Comparison of ENCODE assay signal across 1 cellular context in the genomic region with DNA sequence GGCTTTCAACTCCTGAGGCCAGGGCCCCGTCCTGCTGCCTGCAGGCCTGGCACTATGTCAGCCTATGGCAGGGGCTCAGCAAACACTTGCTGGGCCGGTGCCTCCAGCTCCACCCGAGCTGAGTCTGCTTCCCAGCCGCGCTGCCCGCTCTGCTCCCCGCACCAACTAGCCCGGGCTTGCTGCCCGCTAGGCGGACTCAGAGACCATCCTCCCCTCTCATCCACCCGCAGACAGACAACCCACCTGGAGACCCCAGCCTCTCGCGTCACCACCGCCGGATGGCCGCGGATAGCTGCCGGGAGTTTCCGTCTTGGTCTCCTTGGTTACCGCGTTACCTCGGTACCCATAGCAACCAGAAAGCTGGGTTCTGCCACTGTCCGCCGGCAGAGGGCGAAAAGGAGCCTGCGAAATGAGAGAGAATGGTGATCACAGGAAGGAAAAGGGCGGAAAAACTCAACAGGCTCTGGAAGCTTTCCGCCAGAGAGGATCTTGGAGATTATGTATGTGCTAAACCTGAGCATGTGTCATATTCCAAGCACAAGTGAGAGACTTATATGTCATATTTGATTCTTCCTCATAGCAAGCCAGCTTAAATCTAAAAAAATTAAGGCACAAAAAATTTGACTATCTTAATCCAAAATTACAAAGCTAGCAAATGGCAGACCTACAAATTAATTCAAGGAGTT.
TF ChIP-seq lines count a peak whose summit lies in the region.

A gene with protein sequence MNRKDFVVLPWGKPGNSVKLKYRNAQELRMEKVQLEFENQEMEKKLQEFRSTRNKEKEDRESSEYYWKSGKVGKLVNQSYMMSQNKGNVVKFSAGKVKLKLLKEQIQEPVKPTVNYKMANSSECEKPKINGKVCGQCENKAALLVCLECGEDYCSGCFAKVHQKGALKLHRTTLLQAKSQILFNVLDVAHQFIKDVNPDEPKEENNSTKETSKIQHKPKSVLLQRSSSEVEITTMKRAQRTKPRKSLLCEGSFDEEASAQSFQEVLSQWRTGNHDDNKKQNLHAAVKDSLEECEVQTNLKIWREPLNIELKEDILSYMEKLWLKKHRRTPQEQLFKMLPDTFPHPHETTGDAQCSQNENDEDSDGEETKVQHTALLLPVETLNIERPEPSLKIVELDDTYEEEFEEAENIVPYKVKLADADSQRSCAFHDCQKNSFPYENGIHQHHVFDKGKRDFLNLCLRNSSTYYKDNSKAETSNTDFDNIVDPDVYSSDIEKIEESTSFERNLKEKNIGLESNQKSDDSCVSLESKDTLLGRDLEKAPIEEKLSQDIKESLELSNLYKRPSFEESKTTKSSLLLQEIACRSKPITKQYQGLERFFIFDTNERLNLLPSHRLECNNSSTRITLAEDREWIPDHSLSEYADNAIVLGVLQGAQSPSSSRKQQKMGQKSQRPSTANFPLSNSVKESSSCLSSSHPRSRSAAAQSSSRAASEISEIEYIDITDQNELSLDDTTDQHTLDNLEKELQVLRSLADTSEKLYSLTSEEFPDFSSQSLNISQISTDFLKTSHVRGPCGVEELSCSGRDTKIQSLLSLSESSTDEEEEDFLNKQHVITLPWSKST (minus strand): TSS at position 294 of the 686 bp plus-strand sequence. CDS start 7,396 bp downstream, outside the sequence.

TF ChIP-seq in K562, 482 proteins besides CTCF, POLR2A, EP300 and RAD21 (continued from another document):
- TF ChIP-seq BMI1 (IDR thresholded peaks at IDR 0.05; ENCODE audit: low read length) (peak; percentile 92), RFX7 (CRISPR knock-in tag; IDR thresholded peaks at IDR 0.05) (no peak), TEAD2 (tag; IDR thresholded peaks at IDR 0.05) (no peak), ZNF224 (CRISPR knock-in tag; IDR thresholded peaks at IDR 0.05) (no peak), MYNN (IDR thresholded peaks at IDR 0.05) (peak; percentile 95), MYNN (CRISPR knock-in tag; IDR thresholded peaks at IDR 0.05) (peak; percentile 75; the same call in 1 of the 2 replicates), RCOR1 (IDR thresholded peaks at IDR 0.05; ENCODE audit: borderline replicate concordance in 1 of 2, low read depth in 2 of 2, low read length in 2 of 2) (0 out of 4 replicates have a peak, but pooled peaks of 1 of the 2 experiments have one; percentile 12), NEUROD1 (IDR thresholded peaks at IDR 0.05; ENCODE audit: borderline replicate concordance, low read depth, low read length, partially characterized antibody) (peak; percentile 51), RBM22 (IDR thresholded peaks at IDR 0.05; ENCODE audit: low read depth, low read length, poor library complexity, severe bottlenecking) (peak; percentile 93), MED1 (CRISPR knock-in tag; IDR thresholded peaks at IDR 0.05; ENCODE audit: borderline replicate concordance) (no peak), CBX5 (IDR thresholded peaks at IDR 0.05; ENCODE audit: borderline replicate concordance, low read depth) (no peak), RFX1 (IDR thresholded peaks at IDR 0.05) (peak; percentile 97), ZNF354B (CRISPR knock-in tag; IDR thresholded peaks at IDR 0.05) (no peak), DNMT1 (IDR thresholded peaks at IDR 0.05) (no peak), GABPA (tag; conservative IDR thresholded peaks at IDR 0.05; ENCODE audit: low read depth) (peak; percentile 32; the same call in 1 of the 2 replicates), FOXJ2 (tag; IDR thresholded peaks at IDR 0.05) (0 out of 2 replicates have a peak, but pooled peaks have one; percentile 58), RAD51 (IDR thresholded peaks at IDR 0.05; ENCODE audit: borderline replicate concordance, low read depth) (no peak), ZNF175 (CRISPR knock-in tag; IDR thresholded peaks at IDR 0.05; ENCODE audit: low read depth) (no peak), CSDE1 (IDR thresholded peaks at IDR 0.05) (peak in 1 of 2 experiments; percentile 88; a peak in 2 of 4 replicates), SMC3 (conservative IDR thresholded peaks at IDR 0.05; ENCODE audit: insufficient read depth, low read depth, low read length) (peak; percentile 84), ZNF76 (CRISPR knock-in tag; IDR thresholded peaks at IDR 0.05; ENCODE audit: borderline replicate concordance) (no peak), STAG1 (CRISPR knock-in tag; IDR thresholded peaks at IDR 0.05; ENCODE audit: borderline replicate concordance) (peak; percentile 37; the same call in 1 of the 2 replicates), ZNF3 (CRISPR knock-in tag; IDR thresholded peaks at IDR 0.05) (no peak), ZBTB7A (IDR thresholded peaks at IDR 0.05; ENCODE audit: borderline replicate concordance, control insufficient read depth, low read depth, low read length) (peak; percentile 39; the same call in 1 of the 2 replicates), TAF15 (IDR thresholded peaks at IDR 0.05; ENCODE audit: low read depth, low read length) (no peak)
- TF ChIP-seq, protein P1, sequence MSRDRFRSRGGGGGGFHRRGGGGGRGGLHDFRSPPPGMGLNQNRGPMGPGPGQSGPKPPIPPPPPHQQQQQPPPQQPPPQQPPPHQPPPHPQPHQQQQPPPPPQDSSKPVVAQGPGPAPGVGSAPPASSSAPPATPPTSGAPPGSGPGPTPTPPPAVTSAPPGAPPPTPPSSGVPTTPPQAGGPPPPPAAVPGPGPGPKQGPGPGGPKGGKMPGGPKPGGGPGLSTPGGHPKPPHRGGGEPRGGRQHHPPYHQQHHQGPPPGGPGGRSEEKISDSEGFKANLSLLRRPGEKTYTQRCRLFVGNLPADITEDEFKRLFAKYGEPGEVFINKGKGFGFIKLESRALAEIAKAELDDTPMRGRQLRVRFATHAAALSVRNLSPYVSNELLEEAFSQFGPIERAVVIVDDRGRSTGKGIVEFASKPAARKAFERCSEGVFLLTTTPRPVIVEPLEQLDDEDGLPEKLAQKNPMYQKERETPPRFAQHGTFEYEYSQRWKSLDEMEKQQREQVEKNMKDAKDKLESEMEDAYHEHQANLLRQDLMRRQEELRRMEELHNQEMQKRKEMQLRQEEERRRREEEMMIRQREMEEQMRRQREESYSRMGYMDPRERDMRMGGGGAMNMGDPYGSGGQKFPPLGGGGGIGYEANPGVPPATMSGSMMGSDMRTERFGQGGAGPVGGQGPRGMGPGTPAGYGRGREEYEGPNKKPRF (IDR thresholded peaks at IDR 0.05; ENCODE audit: low read depth, low read length) = no peak
- TF ChIP-seq, protein P2, sequence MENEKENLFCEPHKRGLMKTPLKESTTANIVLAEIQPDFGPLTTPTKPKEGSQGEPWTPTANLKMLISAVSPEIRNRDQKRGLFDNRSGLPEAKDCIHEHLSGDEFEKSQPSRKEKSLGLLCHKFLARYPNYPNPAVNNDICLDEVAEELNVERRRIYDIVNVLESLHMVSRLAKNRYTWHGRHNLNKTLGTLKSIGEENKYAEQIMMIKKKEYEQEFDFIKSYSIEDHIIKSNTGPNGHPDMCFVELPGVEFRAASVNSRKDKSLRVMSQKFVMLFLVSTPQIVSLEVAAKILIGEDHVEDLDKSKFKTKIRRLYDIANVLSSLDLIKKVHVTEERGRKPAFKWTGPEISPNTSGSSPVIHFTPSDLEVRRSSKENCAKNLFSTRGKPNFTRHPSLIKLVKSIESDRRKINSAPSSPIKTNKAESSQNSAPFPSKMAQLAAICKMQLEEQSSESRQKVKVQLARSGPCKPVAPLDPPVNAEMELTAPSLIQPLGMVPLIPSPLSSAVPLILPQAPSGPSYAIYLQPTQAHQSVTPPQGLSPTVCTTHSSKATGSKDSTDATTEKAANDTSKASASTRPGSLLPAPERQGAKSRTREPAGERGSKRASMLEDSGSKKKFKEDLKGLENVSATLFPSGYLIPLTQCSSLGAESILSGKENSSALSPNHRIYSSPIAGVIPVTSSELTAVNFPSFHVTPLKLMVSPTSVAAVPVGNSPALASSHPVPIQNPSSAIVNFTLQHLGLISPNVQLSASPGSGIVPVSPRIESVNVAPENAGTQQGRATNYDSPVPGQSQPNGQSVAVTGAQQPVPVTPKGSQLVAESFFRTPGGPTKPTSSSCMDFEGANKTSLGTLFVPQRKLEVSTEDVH (IDR thresholded peaks at IDR 0.05; ENCODE audit: low read depth, partially characterized antibody) = no peak
- TF ChIP-seq, protein P3, sequence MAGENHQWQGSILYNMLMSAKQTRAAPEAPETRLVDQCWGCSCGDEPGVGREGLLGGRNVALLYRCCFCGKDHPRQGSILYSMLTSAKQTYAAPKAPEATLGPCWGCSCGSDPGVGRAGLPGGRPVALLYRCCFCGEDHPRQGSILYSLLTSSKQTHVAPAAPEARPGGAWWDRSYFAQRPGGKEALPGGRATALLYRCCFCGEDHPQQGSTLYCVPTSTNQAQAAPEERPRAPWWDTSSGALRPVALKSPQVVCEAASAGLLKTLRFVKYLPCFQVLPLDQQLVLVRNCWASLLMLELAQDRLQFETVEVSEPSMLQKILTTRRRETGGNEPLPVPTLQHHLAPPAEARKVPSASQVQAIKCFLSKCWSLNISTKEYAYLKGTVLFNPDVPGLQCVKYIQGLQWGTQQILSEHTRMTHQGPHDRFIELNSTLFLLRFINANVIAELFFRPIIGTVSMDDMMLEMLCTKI (IDR thresholded peaks at IDR 0.05; ENCODE audit: partially characterized antibody) = no peak
- TF ChIP-seq, protein P4, sequence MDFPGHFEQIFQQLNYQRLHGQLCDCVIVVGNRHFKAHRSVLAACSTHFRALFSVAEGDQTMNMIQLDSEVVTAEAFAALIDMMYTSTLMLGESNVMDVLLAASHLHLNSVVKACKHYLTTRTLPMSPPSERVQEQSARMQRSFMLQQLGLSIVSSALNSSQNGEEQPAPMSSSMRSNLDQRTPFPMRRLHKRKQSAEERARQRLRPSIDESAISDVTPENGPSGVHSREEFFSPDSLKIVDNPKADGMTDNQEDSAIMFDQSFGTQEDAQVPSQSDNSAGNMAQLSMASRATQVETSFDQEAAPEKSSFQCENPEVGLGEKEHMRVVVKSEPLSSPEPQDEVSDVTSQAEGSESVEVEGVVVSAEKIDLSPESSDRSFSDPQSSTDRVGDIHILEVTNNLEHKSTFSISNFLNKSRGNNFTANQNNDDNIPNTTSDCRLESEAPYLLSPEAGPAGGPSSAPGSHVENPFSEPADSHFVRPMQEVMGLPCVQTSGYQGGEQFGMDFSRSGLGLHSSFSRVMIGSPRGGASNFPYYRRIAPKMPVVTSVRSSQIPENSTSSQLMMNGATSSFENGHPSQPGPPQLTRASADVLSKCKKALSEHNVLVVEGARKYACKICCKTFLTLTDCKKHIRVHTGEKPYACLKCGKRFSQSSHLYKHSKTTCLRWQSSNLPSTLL (IDR thresholded peaks at IDR 0.05) = no peak
- TF ChIP-seq, protein P5, sequence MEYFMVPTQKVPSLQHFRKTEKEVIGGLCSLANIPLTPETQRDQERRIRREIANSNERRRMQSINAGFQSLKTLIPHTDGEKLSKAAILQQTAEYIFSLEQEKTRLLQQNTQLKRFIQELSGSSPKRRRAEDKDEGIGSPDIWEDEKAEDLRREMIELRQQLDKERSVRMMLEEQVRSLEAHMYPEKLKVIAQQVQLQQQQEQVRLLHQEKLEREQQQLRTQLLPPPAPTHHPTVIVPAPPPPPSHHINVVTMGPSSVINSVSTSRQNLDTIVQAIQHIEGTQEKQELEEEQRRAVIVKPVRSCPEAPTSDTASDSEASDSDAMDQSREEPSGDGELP (CRISPR knock-in tag; IDR thresholded peaks at IDR 0.05; ENCODE audit: borderline replicate concordance) = peak; percentile 28; the same call in 1 of the 2 replicates
TF ChIP-seq in K562: peak in this region for 15.
